In genomic region chr5:179258922-179259730, GRCh38 we compare ENCODE assay signal across 12 cellular contexts.
DNase-seq lines count a peak whose midpoint lies in the region; ATAC-seq, FAIRE-seq and TF ChIP-seq lines count a peak whose summit lies in the region.
"Had no signal": no experiment of that assay in that cellular context is flagged by ENCODE, and none has a peak within 500 bp of the region (broad histone marks: within the 10 kb centered on the region; RNA-seq: fewer than 3 reads in every experiment).

No MANE protein-coding gene starts in this region.

- no peak for TF ChIP-seq CTCF in right lobe of liver (IDR thresholded peaks at IDR 0.05)
- TF ChIP-seq CTCF in HepG2 (CRISPR knock-in tag; IDR thresholded peaks at IDR 0.05) = no peak
- no peak for TF ChIP-seq CTCF in chondrocyte (IDR thresholded peaks at IDR 0.05)
- TF ChIP-seq CTCF in lower lobe of right lung (IDR thresholded peaks at IDR 0.05) = no peak
- TF ChIP-seq CTCF in vagina (IDR thresholded peaks at IDR 0.05) = no peak

- H3K9me3 ChIP-seq in right lobe of liver = no peaks in the 10 kb centered on the region
- H3K9me3 ChIP-seq in HepG2 (ENCODE audit: low read length) = no peaks in the 10 kb centered on the region
- no peaks in the 10 kb centered on the region for H3K9me3 ChIP-seq in lower lobe of right lung
- no peaks in the 10 kb centered on the region for H3K9me3 ChIP-seq in vagina
- no peaks in the 10 kb centered on the region for H3K9me3 ChIP-seq in CD8-positive, alpha-beta memory T cell (ENCODE audit: low read length)
- H3K9me3 ChIP-seq: BLaER1 had no signal

- H4K20me1 ChIP-seq in HepG2 (ENCODE audit: insufficient read depth, low read length) = no peaks in the 10 kb centered on the region
- H4K20me1 ChIP-seq: BLaER1 had no signal

- no peak overlapping the region for H2AFZ ChIP-seq in HepG2 (ENCODE audit: low read length)

- ATAC-seq in right lobe of liver (no peak), HepG2 (no peak), lower lobe of right lung (peak; percentile 5 to 20), HG03565 (IDR thresholded peaks at IDR 0.05; ENCODE audit: unreplicated experiment) (no peak), HG02763 (IDR thresholded peaks at IDR 0.05; ENCODE audit: unreplicated experiment) (no peak)

- no peak overlapping the region for H3K4me3 ChIP-seq in right lobe of liver
- no peak overlapping the region for H3K4me3 ChIP-seq in HepG2 (replicated peaks in 1 of 3; ENCODE audit: insufficient read depth in 1 of 3, low read depth in 2 of 3, low read length in 3 of 3)
- no peak overlapping the region for H3K4me3 ChIP-seq in lower lobe of right lung
- H3K4me3 ChIP-seq in vagina = no peak overlapping the region
- no peak overlapping the region for H3K4me3 ChIP-seq in CD8-positive, alpha-beta memory T cell (ENCODE audit: low read length)
- H3K4me3 ChIP-seq: BLaER1 had no signal

- no peaks in the 10 kb centered on the region for H3K9me3 Mint-ChIP-seq in chondrocyte (ENCODE audit: low read depth)
- peaks cover 0 to 1% (median 0%) of the 10 kb centered on the region in 5 donors for H3K9me3 Mint-ChIP-seq in CD8-positive, alpha-beta memory T cell
- H3K9me3 Mint-ChIP-seq: activated CD4-positive, alpha-beta T cell treated with anti-CD3 and anti-CD28 coated beads, Interleukin-2, amount 10 ng/mL, durations not matched to agents 7 days and 5 days had no signal

- no TSS peak for BruUV-seq in HepG2 (replicated peaks; lab: Mats Ljungman, UMichigan)

- H3K4me3 Mint-ChIP-seq in chondrocyte (ENCODE audit: unreplicated experiment) = no peak overlapping the region
- no peak overlapping the region for H3K4me3 Mint-ChIP-seq in CD8-positive, alpha-beta memory T cell
- H3K4me3 Mint-ChIP-seq: activated CD4-positive, alpha-beta T cell treated with anti-CD3 and anti-CD28 coated beads, Interleukin-2, amount 10 ng/mL, durations not matched to agents 7 days and 5 days had no signal

- H3K27ac Mint-ChIP-seq in chondrocyte (ENCODE audit: unreplicated experiment) = peak overlapping the region; percentile 95
- H3K27ac Mint-ChIP-seq in CD8-positive, alpha-beta memory T cell = no peak overlapping the region
- H3K27ac Mint-ChIP-seq: activated CD4-positive, alpha-beta T cell treated with anti-CD3 and anti-CD28 coated beads, Interleukin-2, amount 10 ng/mL, durations not matched to agents 7 days and 5 days had no signal

- no peak for TF ChIP-seq RAD21 in HepG2 (CRISPR knock-in tag; IDR thresholded peaks at IDR 0.05)

- TF ChIP-seq POLR2A in right lobe of liver (IDR thresholded peaks at IDR 0.05) = no peak
- no peak for TF ChIP-seq POLR2A in HepG2 (IDR thresholded peaks at IDR 0.05; ENCODE audit: insufficient read depth in 1 of 2, low read depth in 2 of 2, low read length in 2 of 2)
- no peak for TF ChIP-seq POLR2A in vagina (IDR thresholded peaks at IDR 0.05)

- peaks cover 4% of the 10 kb centered on the region for H3K36me3 Mint-ChIP-seq in chondrocyte (ENCODE audit: low read depth)
- H3K36me3 Mint-ChIP-seq in CD8-positive, alpha-beta memory T cell = no peaks in the 10 kb centered on the region

- in situ Hi-C loops in HepG2 (cut with HindIII; ENCODE audit: extremely low pct_ligation_motif_present, low pct_unique_long_range_greater_than_20kb) = no loop called here

- POLR2A ChIA-PET in HepG2 (lab: Yijun Ruan, JAX) = no interaction called here
- POLR2A ChIA-PET in CD8-positive, alpha-beta memory T cell (lab: Charles Lee) = no interaction called here

- H3K9ac ChIP-seq in HepG2 (ENCODE audit: insufficient read depth, low read depth, low read length) = no peak overlapping the region
- H3K9ac ChIP-seq: BLaER1 had no signal

- no peak for FAIRE-seq in HepG2 (lab: Jason Lieb, UNC)
- FAIRE-seq: endometrium had no signal

- H3K79me2 ChIP-seq in HepG2 (ENCODE audit: insufficient read depth, low read length) = no peaks in the 10 kb centered on the region

- H3K36me3 ChIP-seq in right lobe of liver (no peaks in the 10 kb centered on the region), HepG2 (replicated peaks in 1 of 2; ENCODE audit: control insufficient read depth in 1 of 2, insufficient read depth in 2 of 2, low read length in 2 of 2) (no peaks in the 10 kb centered on the region), lower lobe of right lung (no peaks in the 10 kb centered on the region), vagina (no peaks in the 10 kb centered on the region)
- H3K36me3 ChIP-seq in CD8-positive, alpha-beta memory T cell (ENCODE audit: insufficient read depth, low read length) = no peaks in the 10 kb centered on the region
- H3K36me3 ChIP-seq: BLaER1 had no signal

- no peak overlapping the region for H3K4me2 ChIP-seq in HepG2 (ENCODE audit: low read depth, low read length)
- H3K4me2 ChIP-seq: BLaER1 had no signal

- intact Hi-C loops in right lobe of liver (cut with DNase I) (no loop called here), HepG2 (cut with micrococcal nuclease; ENCODE audit: unreplicated experiment) (no loop called here), lower lobe of right lung (cut with DNase I) (no loop called here), vagina (cut with DNase I) (no loop called here)

- peak; percentile 18 to 51 (median 42) for DNase-seq in right lobe of liver
- DNase-seq in HepG2 (ENCODE audit: low spot score) = no peak
- DNase-seq in chondrocyte (ENCODE audit: low spot score) = peak; percentile 82
- no peak for DNase-seq in lower lobe of right lung
- DNase-seq in vagina (ENCODE audit: extremely low spot score in 2 of 2) = peak in 1 of 2 donors; percentile 84
- no peak for DNase-seq in CD8-positive, alpha-beta memory T cell
- DNase-seq: activated CD4-positive, alpha-beta T cell treated with anti-CD3 and anti-CD28 coated beads, Interleukin-2, amount 10 ng/mL, durations not matched to agents 7 days and 5 days; NCI-H524 had no signal

- peaks cover 24% of the 10 kb centered on the region for H3K4me1 Mint-ChIP-seq in chondrocyte (ENCODE audit: low read depth)
- H3K4me1 Mint-ChIP-seq in CD8-positive, alpha-beta memory T cell = no peaks in the 10 kb centered on the region
- H3K4me1 Mint-ChIP-seq: activated CD4-positive, alpha-beta T cell treated with anti-CD3 and anti-CD28 coated beads, Interleukin-2, amount 10 ng/mL, durations not matched to agents 7 days and 5 days had no signal

- CTCF ChIA-PET in HepG2 (lab: Yijun Ruan, JAX; ENCODE audit: low intra/inter-chr PET ratio, low total read pairs) = no interaction called here
- CTCF ChIA-PET in CD8-positive, alpha-beta memory T cell (lab: Charles Lee) = no interaction called here

- H3K4me1 ChIP-seq in right lobe of liver (no peaks in the 10 kb centered on the region), HepG2 (ENCODE audit: insufficient read depth, low read length) (peaks cover 25% of the 10 kb centered on the region), lower lobe of right lung (no peaks in the 10 kb centered on the region), vagina (peaks cover 34% of the 10 kb centered on the region)
- H3K4me1 ChIP-seq in CD8-positive, alpha-beta memory T cell (ENCODE audit: insufficient read depth, low read length) = no peaks in the 10 kb centered on the region
- H3K4me1 ChIP-seq: BLaER1 had no signal

- TF ChIP-seq EP300 in HepG2 (IDR thresholded peaks at IDR 0.05; ENCODE audit: low read depth in 2 of 2, low read length in 2 of 2) (no peak), HepG2 (CRISPR knock-in tag; IDR thresholded peaks at IDR 0.05; ENCODE audit: borderline replicate concordance) (no peak)

- 77% methylated on average over 5 of the region's 26 CpGs for WGBS in right lobe of liver (ENCODE audit: insufficient coverage, low coverage, low lambda C conversion rate, missing lambda C conversion rate)
- 76% methylated on average over 14 of the region's 26 CpGs for WGBS in HepG2 (ENCODE audit: low lambda C conversion rate)

- H3K27ac ChIP-seq in right lobe of liver = no peak overlapping the region
- no peak overlapping the region for H3K27ac ChIP-seq in HepG2 (ENCODE audit: extremely low read length, insufficient read depth, low read length)
- no peak overlapping the region for H3K27ac ChIP-seq in lower lobe of right lung
- peak overlapping the region; percentile 90 for H3K27ac ChIP-seq in vagina
- H3K27ac ChIP-seq in CD8-positive, alpha-beta memory T cell (ENCODE audit: low read depth, low read length) = no peak overlapping the region
- H3K27ac ChIP-seq: BLaER1 had no signal

- H3K27me3 ChIP-seq in right lobe of liver (no peaks in the 10 kb centered on the region), HepG2 (ENCODE audit: control insufficient read depth in 1 of 2, insufficient read depth in 2 of 2, low read length in 2 of 2) (no peaks in the 10 kb centered on the region; a peak in 1 of 5 replicates), lower lobe of right lung (ENCODE audit: low read depth) (no peaks in the 10 kb centered on the region), vagina (no peaks in the 10 kb centered on the region)
- no peaks in the 10 kb centered on the region for H3K27me3 ChIP-seq in CD8-positive, alpha-beta memory T cell (ENCODE audit: insufficient read depth, low read length, poor library complexity, severe bottlenecking)
- H3K27me3 ChIP-seq: BLaER1 had no signal

- H3K27me3 Mint-ChIP-seq in chondrocyte (ENCODE audit: low read depth) = no peaks in the 10 kb centered on the region
- H3K27me3 Mint-ChIP-seq in CD8-positive, alpha-beta memory T cell = peaks cover 4 to 5% of the 10 kb centered on the region in 2 donors
- H3K27me3 Mint-ChIP-seq: activated CD4-positive, alpha-beta T cell treated with anti-CD3 and anti-CD28 coated beads, Interleukin-2, amount 10 ng/mL, durations not matched to agents 7 days and 5 days had no signal

TF ChIP-seq in HepG2, 621 proteins besides CTCF, POLR2A, EP300 and RAD21 (continues in another document):
- TF ChIP-seq ADNP (CRISPR knock-in tag; IDR thresholded peaks at IDR 0.05) = no peak
- no peak for TF ChIP-seq ZNF790 (CRISPR knock-in tag; IDR thresholded peaks at IDR 0.05; ENCODE audit: borderline replicate concordance)
- no peak for TF ChIP-seq TP53 (CRISPR knock-in tag; conservative IDR thresholded peaks at IDR 0.05)
- TF ChIP-seq SNAI1 (CRISPR knock-in tag; IDR thresholded peaks at IDR 0.05; ENCODE audit: borderline replicate concordance) = no peak
- TF ChIP-seq CBX2 (IDR thresholded peaks at IDR 0.05; ENCODE audit: low read depth, low read length) = no peak
- TF ChIP-seq CBX2 (CRISPR knock-in tag; IDR thresholded peaks at IDR 0.05; ENCODE audit: low read depth) = no peak

Comparison
In these comparisons a context has a peak if more than half of its experiments do, and no peak if none do; other contexts are left out.
1. DNase-seq: peak in right lobe of liver (3 of 3) and chondrocyte (single experiment); none in HepG2 (single experiment), lower lobe of right lung (single experiment) and CD8-positive, alpha-beta memory T cell (0 of 5).
2. ATAC-seq: peak in lower lobe of right lung (2 of 2); none in right lobe of liver (0 of 4), HepG2 (single experiment), HG03565 (single experiment) and HG02763 (single experiment).